8 cellular contexts compared by ENCODE assay signal in the genomic region with DNA sequence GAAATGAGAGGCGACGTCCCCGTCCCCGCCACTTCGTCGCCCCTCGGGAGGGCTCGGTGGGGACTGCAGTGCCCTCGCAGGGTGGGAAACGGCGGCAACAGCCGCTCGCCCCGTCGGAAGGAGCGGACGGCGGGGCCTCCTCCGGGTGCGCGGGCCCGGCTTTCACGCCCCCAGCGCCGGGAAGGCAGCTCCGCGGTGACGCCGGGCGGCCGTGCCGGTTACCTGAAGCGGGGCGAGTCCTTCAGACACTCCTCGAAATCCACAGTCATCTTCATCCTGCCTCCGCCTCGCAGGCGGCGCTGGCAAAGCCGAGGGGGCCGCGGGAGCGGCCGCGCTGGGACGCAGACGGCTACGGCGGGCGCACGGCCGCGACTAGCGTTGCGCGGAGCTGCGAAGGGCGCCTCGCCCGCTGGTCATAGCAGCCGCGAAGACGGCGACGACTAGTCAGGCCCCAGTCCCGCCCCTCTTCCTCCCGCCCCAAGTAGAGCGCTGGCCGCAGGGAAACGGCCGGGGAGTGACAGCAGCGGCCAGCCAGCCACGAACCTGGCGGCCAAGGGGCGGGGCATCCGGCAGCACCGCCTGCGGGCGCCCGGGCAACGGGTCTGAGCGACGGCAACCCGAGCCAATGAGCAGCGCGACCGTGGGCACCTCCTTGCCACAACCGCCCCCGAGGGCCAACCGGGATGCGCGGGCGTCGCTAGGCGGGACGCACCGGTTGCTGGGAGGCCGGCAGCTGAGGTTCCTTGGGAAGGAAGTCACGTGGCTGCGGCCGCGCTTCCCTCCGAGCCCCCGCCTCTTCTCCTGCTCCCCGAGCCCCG. TPM values are rescaled to one million over a fixed set of nuclear protein-coding genes. Genes with fewer than 3 reads are reported as not detected.
DNase-seq lines count a peak whose midpoint lies in the region; ATAC-seq lines count a peak whose summit lies in the region.

A gene with protein sequence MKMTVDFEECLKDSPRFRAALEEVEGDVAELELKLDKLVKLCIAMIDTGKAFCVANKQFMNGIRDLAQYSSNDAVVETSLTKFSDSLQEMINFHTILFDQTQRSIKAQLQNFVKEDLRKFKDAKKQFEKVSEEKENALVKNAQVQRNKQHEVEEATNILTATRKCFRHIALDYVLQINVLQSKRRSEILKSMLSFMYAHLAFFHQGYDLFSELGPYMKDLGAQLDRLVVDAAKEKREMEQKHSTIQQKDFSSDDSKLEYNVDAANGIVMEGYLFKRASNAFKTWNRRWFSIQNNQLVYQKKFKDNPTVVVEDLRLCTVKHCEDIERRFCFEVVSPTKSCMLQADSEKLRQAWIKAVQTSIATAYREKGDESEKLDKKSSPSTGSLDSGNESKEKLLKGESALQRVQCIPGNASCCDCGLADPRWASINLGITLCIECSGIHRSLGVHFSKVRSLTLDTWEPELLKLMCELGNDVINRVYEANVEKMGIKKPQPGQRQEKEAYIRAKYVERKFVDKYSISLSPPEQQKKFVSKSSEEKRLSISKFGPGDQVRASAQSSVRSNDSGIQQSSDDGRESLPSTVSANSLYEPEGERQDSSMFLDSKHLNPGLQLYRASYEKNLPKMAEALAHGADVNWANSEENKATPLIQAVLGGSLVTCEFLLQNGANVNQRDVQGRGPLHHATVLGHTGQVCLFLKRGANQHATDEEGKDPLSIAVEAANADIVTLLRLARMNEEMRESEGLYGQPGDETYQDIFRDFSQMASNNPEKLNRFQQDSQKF (minus strand): TSS at position 448 of the 818 bp plus-strand sequence. CDS start 173 bp downstream, at position 275.

- H3K27me3 Mint-ChIP-seq in activated CD4-positive, alpha-beta T cell treated with anti-CD3 and anti-CD28 coated beads, Interleukin-2, amount 10 ng/mL, durations not matched to agents 7 days and 5 days, result no peaks in the 10 kb centered on the region

- H3K4me1 Mint-ChIP-seq in activated CD4-positive, alpha-beta T cell treated with anti-CD3 and anti-CD28 coated beads, Interleukin-2, amount 10 ng/mL, durations not matched to agents 7 days and 5 days, result peaks cover 50% of the 10 kb centered on the region

- no peaks in the 10 kb centered on the region for H3K9me3 Mint-ChIP-seq in activated CD4-positive, alpha-beta T cell treated with anti-CD3 and anti-CD28 coated beads, Interleukin-2, amount 10 ng/mL, durations not matched to agents 7 days and 5 days

- no peaks in the 10 kb centered on the region for H3K36me3 ChIP-seq in BLaER1

- peak within 1 kb of the TSS; percentile 99 for H3K4me3 ChIP-seq in BLaER1

- ATAC-seq in GM19328 (IDR thresholded peaks at IDR 0.05; ENCODE audit: unreplicated experiment), result peak; percentile 92
- ATAC-seq in HG03520 (IDR thresholded peaks at IDR 0.05; ENCODE audit: unreplicated experiment), result peak; percentile 91

- CTCF ChIA-PET in activated CD4-positive, alpha-beta T cell treated with anti-CD3 and anti-CD28 coated beads, Interleukin-2, amount 10 ng/mL, durations not matched to agents 7 days and 5 days (lab: Charles Lee), result interaction anchor here (0.5 to 1.7 kb wide), 4 partner anchors 9 to 172 kb away, joined by 3 to 7 read pairs (median 6); a partner anchor contains a TSS

- peaks cover 43% of the 10 kb centered on the region for H4K20me1 ChIP-seq in BLaER1

- H3K27ac ChIP-seq in BLaER1, result peak within 1 kb of the TSS; percentile 98

- peaks cover 49% of the 10 kb centered on the region for H3K4me1 ChIP-seq in BLaER1

- H3K9me3 ChIP-seq in BLaER1, result no peaks in the 10 kb centered on the region

- peak within 1 kb of the TSS; percentile 97 for H3K4me3 Mint-ChIP-seq in activated CD4-positive, alpha-beta T cell treated with anti-CD3 and anti-CD28 coated beads, Interleukin-2, amount 10 ng/mL, durations not matched to agents 7 days and 5 days

- DNase-seq in NCI-H69 (lab: John Stamatoyannopoulos, UW), result peak; percentile 100
- DNase-seq in activated CD4-positive, alpha-beta T cell treated with anti-CD3 and anti-CD28 coated beads, Interleukin-2, amount 10 ng/mL, durations not matched to agents 7 days and 5 days, result peak; percentile 98
- DNase-seq in cortex of kidney (lab: John Stamatoyannopoulos, UW), result peak; percentile 97
- DNase-seq in left kidney (ENCODE audit: low read depth, low spot score), result peak; percentile 100
- peak; percentile 99 for DNase-seq in stimulated activated CD4-positive, alpha-beta T cell treated with anti-CD3 and anti-CD28 coated beads, Interleukin-2, amount 100 ng/mL, for 24 hours

- H3K4me2 ChIP-seq in BLaER1, result peak within 1 kb of the TSS; percentile 91

- peak within 1 kb of the TSS; percentile 95 for H3K27ac Mint-ChIP-seq in activated CD4-positive, alpha-beta T cell treated with anti-CD3 and anti-CD28 coated beads, Interleukin-2, amount 10 ng/mL, durations not matched to agents 7 days and 5 days

- H3K36me3 Mint-ChIP-seq in activated CD4-positive, alpha-beta T cell treated with anti-CD3 and anti-CD28 coated beads, Interleukin-2, amount 10 ng/mL, durations not matched to agents 7 days and 5 days (ENCODE audit: low read depth), result peaks cover 15% of the 10 kb centered on the region

- POLR2A ChIA-PET in activated CD4-positive, alpha-beta T cell treated with anti-CD3 and anti-CD28 coated beads, Interleukin-2, amount 10 ng/mL, durations not matched to agents 7 days and 5 days (lab: Charles Lee), result no interaction called here

- H3K27me3 ChIP-seq in BLaER1, result no peaks in the 10 kb centered on the region

- H3K9ac ChIP-seq in BLaER1, result peak within 1 kb of the TSS; percentile 95

RNA-seq across cellular contexts. Expression of the gene that starts here (rescaled TPM):
- 10 to 100 TPM; 71.1 to 79.1 TPM for total RNA-seq in activated CD4-positive, alpha-beta T cell treated with anti-CD3 and anti-CD28 coated beads, Interleukin-2, amount 10 ng/mL, durations not matched to agents 7 days and 5 days

Comparison
In these comparisons a context has a peak if more than half of its experiments do, and no peak if none do; other contexts are left out.
1. Peak in every context shown above with its lines: DNase-seq, ATAC-seq, H3K4me3 ChIP-seq and H3K27ac ChIP-seq.